8 cellular contexts compared by ENCODE assay signal in the genomic region with DNA sequence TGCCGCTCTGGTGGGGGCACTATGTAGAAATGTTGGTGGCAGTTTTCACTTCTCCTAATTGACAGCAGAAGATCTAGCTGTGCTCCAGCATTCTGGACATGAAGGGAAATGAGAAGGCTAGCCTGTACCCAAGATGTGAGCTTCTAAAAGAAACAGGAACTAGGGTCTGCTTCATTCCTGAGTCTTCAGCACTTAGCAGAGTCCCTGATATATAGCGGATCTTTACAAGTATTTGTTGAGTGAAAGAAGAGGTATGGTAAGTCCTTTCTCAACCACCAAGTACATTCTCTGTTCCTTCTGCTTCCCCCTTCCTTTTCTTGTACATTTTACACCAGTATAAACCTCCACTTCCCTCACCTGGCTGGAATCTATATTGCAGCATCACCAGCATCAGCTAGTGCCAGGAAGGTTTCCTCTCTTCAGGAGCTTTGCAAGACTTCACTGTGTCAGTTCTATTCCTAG.
DNase-seq lines count a peak whose midpoint lies in the region; ATAC-seq and TF ChIP-seq lines count a peak whose summit lies in the region.

No MANE protein-coding gene starts in this region.

- H3K27ac Mint-ChIP-seq in T-helper 17 cell = no peak overlapping the region

- no peaks in the 10 kb centered on the region for H3K9me3 ChIP-seq in T-helper 17 cell (ENCODE audit: control insufficient read depth, low read length, poor library complexity, severe bottlenecking)

- no peak overlapping the region for H3K4me3 Mint-ChIP-seq in T-helper 17 cell

- peak; percentile 81 for DNase-seq in CD1c-positive myeloid dendritic cell (ENCODE audit: extremely low spot score)
- peak; percentile 75 for DNase-seq in NCI-H1092 treated with DMSO at 0.1 percent for 48 hours (lab: John Stamatoyannopoulos, UW)
- DNase-seq in foreskin keratinocyte = no peak
- DNase-seq in RKO (ENCODE audit: low spot score) = no peak
- no peak for DNase-seq in T-helper 17 cell
- DNase-seq in SW 1271 (lab: John Stamatoyannopoulos, UW) = no peak

- no peak overlapping the region for H3K27ac ChIP-seq in foreskin keratinocyte

- H3K36me3 Mint-ChIP-seq in T-helper 17 cell (ENCODE audit: low read depth) = no peaks in the 10 kb centered on the region

- H3K27me3 Mint-ChIP-seq in T-helper 17 cell = no peaks in the 10 kb centered on the region

- no peaks in the 10 kb centered on the region for H3K4me1 ChIP-seq in foreskin keratinocyte

- ATAC-seq in GM19438 (IDR thresholded peaks at IDR 0.05; ENCODE audit: low read depth, unreplicated experiment) = peak; percentile 67
- peak; percentile 74 for ATAC-seq in foreskin keratinocyte
- no peak for ATAC-seq in GM21619 (IDR thresholded peaks at IDR 0.05; ENCODE audit: unreplicated experiment)
- no peak for ATAC-seq in T-helper 17 cell

- no peaks in the 10 kb centered on the region for H3K4me1 Mint-ChIP-seq in T-helper 17 cell

- peak; percentile 70 for TF ChIP-seq CTCF in foreskin keratinocyte (conservative IDR thresholded peaks at IDR 0.05)

- H3K27me3 ChIP-seq in foreskin keratinocyte = no peaks in the 10 kb centered on the region

Comparison
In these comparisons a context has a peak if more than half of its experiments do, and no peak if none do; other contexts are left out.
1. DNase-seq: peak in CD1c-positive myeloid dendritic cell (single experiment) and NCI-H1092 treated with DMSO at 0.1 percent for 48 hours (single experiment); none in foreskin keratinocyte (0 of 2), RKO (single experiment), T-helper 17 cell (0 of 3) and SW 1271 (0 of 2).
2. ATAC-seq: peak in GM19438 (single experiment) and foreskin keratinocyte (single experiment); none in GM21619 (single experiment) and T-helper 17 cell (single experiment).